ENCODE assay signal across 13 cellular contexts in genomic region chr17:29444589-29444988, GRCh38. TPM values are rescaled to one million over a fixed set of nuclear protein-coding genes. Genes with fewer than 3 reads are reported as not detected.
DNase-seq lines count a peak whose midpoint lies in the region; ATAC-seq and TF ChIP-seq lines count a peak whose summit lies in the region.
"Had no signal": no experiment of that assay in that cellular context is flagged by ENCODE, and none has a peak within 500 bp of the region (broad histone marks: within the 10 kb centered on the region; RNA-seq: fewer than 3 reads in every experiment).

No MANE protein-coding gene starts in this region.

- H3K4me1 Mint-ChIP-seq in activated CD4-positive, alpha-beta T cell treated with anti-CD3 and anti-CD28 coated beads for 36 hours = peaks cover 71% of the 10 kb centered on the region
- peaks cover 46% of the 10 kb centered on the region for H3K4me1 Mint-ChIP-seq in activated naive CD8-positive, alpha-beta T cell treated with anti-CD3 and anti-CD28 coated beads, Interleukin-2, amount 50 U/mL, for 24 hours

- intact Hi-C loops in activated CD4-positive, alpha-beta T cell treated with anti-CD3 and anti-CD28 coated beads for 36 hours (cut with DNase I, micrococcal nuclease) = no loop called here

- H3K9ac ChIP-seq in SK-N-MC (ENCODE audit: insufficient read length) = no peak overlapping the region
- H3K9ac ChIP-seq: KMS-11 had no signal

- H3K27ac ChIP-seq in SK-N-MC = peak overlapping the region; percentile 52
- H3K27ac ChIP-seq: KMS-11, thoracic aorta had no signal

- H3K4me3 ChIP-seq in SK-N-MC (no peak overlapping the region), fibroblast of mammary gland (ENCODE audit: control insufficient read depth, low read depth, low read length) (no peak overlapping the region), H7 (ENCODE audit: insufficient read depth, low read depth, low read length) (no peak overlapping the region)
- H3K4me3 ChIP-seq: thoracic aorta had no signal

- H3K9me3 Mint-ChIP-seq in activated CD4-positive, alpha-beta T cell treated with anti-CD3 and anti-CD28 coated beads for 36 hours (ENCODE audit: low read depth) = no peaks in the 10 kb centered on the region
- H3K9me3 Mint-ChIP-seq in activated naive CD8-positive, alpha-beta T cell treated with anti-CD3 and anti-CD28 coated beads, Interleukin-2, amount 50 U/mL, for 24 hours = no peaks in the 10 kb centered on the region

- H3K27ac Mint-ChIP-seq in activated CD4-positive, alpha-beta T cell treated with anti-CD3 and anti-CD28 coated beads for 36 hours = no peak overlapping the region
- no peak overlapping the region for H3K27ac Mint-ChIP-seq in activated naive CD8-positive, alpha-beta T cell treated with anti-CD3 and anti-CD28 coated beads, Interleukin-2, amount 50 U/mL, for 24 hours

- CTCF ChIA-PET in activated CD4-positive, alpha-beta T cell treated with anti-CD3 and anti-CD28 coated beads for 36 hours (lab: Charles Lee) = interaction anchor here (0.9 kb wide), 1 partner anchor 32 kb away, joined by 5 read pairs; no protein-coding TSS in a partner anchor

- H3K36me3 Mint-ChIP-seq in activated CD4-positive, alpha-beta T cell treated with anti-CD3 and anti-CD28 coated beads for 36 hours (ENCODE audit: low read depth) = peaks cover 8% of the 10 kb centered on the region
- peaks cover 8% of the 10 kb centered on the region for H3K36me3 Mint-ChIP-seq in activated naive CD8-positive, alpha-beta T cell treated with anti-CD3 and anti-CD28 coated beads, Interleukin-2, amount 50 U/mL, for 24 hours (ENCODE audit: low read depth)

- no peak for DNase-seq in activated CD4-positive, alpha-beta T cell treated with anti-CD3 and anti-CD28 coated beads for 36 hours
- DNase-seq in activated CD4-positive, alpha-beta T cell treated with anti-CD3 and anti-CD28 coated beads for 4 hours = no peak
- DNase-seq in SK-N-MC (ENCODE audit: low read depth, low spot score) = no peak
- peak; percentile 68 for DNase-seq in fibroblast of mammary gland (ENCODE audit: low read depth)
- DNase-seq in stromal cell of bone marrow (ENCODE audit: low read depth) = peak; percentile 48
- DNase-seq in H7 = no peak
- no peak for DNase-seq in HuH-7 (ENCODE audit: low spot score)
- no peak for DNase-seq in activated naive CD8-positive, alpha-beta T cell treated with anti-CD3 and anti-CD28 coated beads, Interleukin-2, amount 50 U/mL, for 24 hours
- DNase-seq: 8988T; activated CD8-positive, alpha-beta memory T cell treated with anti-CD3 and anti-CD28 coated beads for 24 hours; T-helper 9 cell had no signal

- POLR2A ChIA-PET in activated CD4-positive, alpha-beta T cell treated with anti-CD3 and anti-CD28 coated beads for 36 hours (lab: Charles Lee) = no interaction called here

- H3K27me3 ChIP-seq in H7 (ENCODE audit: control insufficient read depth, insufficient read depth, low read length) = no peaks in the 10 kb centered on the region

- TF ChIP-seq CTCF in fibroblast of mammary gland (conservative IDR thresholded peaks at IDR 0.05; ENCODE audit: control insufficient read depth, insufficient read depth, low read depth, low read length) = no peak

- no peak overlapping the region for H3K4me3 Mint-ChIP-seq in activated CD4-positive, alpha-beta T cell treated with anti-CD3 and anti-CD28 coated beads for 36 hours
- no peak overlapping the region for H3K4me3 Mint-ChIP-seq in activated naive CD8-positive, alpha-beta T cell treated with anti-CD3 and anti-CD28 coated beads, Interleukin-2, amount 50 U/mL, for 24 hours

- peak; percentile 31 for ATAC-seq in activated CD4-positive, alpha-beta T cell treated with anti-CD3 and anti-CD28 coated beads for 36 hours
- ATAC-seq in activated naive CD8-positive, alpha-beta T cell treated with anti-CD3 and anti-CD28 coated beads, Interleukin-2, amount 50 U/mL, for 24 hours = no peak

- H3K36me3 ChIP-seq in SK-N-MC (ENCODE audit: insufficient read depth, low read length) (peaks cover 7% of the 10 kb centered on the region; the same call in 1 of the 2 replicates), H7 (replicated peaks; ENCODE audit: control insufficient read depth, insufficient read depth, low read length) (no peaks in the 10 kb centered on the region)
- H3K36me3 ChIP-seq: thoracic aorta had no signal

- H3K9me3 ChIP-seq in SK-N-MC (ENCODE audit: low read depth, low read length) = no peaks in the 10 kb centered on the region
- H3K9me3 ChIP-seq: thoracic aorta had no signal

- H3K27me3 Mint-ChIP-seq in activated CD4-positive, alpha-beta T cell treated with anti-CD3 and anti-CD28 coated beads for 36 hours = no peaks in the 10 kb centered on the region
- H3K27me3 Mint-ChIP-seq in activated naive CD8-positive, alpha-beta T cell treated with anti-CD3 and anti-CD28 coated beads, Interleukin-2, amount 50 U/mL, for 24 hours = no peaks in the 10 kb centered on the region

RNA-seq across cellular contexts. Expression of gene TAOK1, which starts 54.4 kb away (rescaled TPM):
- total RNA-seq in activated CD4-positive, alpha-beta T cell treated with anti-CD3 and anti-CD28 coated beads for 36 hours = 10 to 100 TPM; 29.9 to 35.1 TPM
- 27.4 and 51.0 TPM in 2 replicates for total RNA-seq in H7 (2014; rRNA removed; shearing (Covaris generic))

Comparison
In these comparisons a context has a peak if more than half of its experiments do, and no peak if none do; other contexts are left out.
1. DNase-seq: peak in fibroblast of mammary gland (single experiment) and stromal cell of bone marrow (single experiment); none in activated CD4-positive, alpha-beta T cell treated with anti-CD3 and anti-CD28 coated beads for 36 hours (single experiment), activated CD4-positive, alpha-beta T cell treated with anti-CD3 and anti-CD28 coated beads for 4 hours (0 of 2), SK-N-MC (single experiment), H7 (single experiment), HuH-7 (single experiment) and activated naive CD8-positive, alpha-beta T cell treated with anti-CD3 and anti-CD28 coated beads, Interleukin-2, amount 50 U/mL, for 24 hours (single experiment).